1 cellular context compared by ENCODE assay signal in the genomic region with DNA sequence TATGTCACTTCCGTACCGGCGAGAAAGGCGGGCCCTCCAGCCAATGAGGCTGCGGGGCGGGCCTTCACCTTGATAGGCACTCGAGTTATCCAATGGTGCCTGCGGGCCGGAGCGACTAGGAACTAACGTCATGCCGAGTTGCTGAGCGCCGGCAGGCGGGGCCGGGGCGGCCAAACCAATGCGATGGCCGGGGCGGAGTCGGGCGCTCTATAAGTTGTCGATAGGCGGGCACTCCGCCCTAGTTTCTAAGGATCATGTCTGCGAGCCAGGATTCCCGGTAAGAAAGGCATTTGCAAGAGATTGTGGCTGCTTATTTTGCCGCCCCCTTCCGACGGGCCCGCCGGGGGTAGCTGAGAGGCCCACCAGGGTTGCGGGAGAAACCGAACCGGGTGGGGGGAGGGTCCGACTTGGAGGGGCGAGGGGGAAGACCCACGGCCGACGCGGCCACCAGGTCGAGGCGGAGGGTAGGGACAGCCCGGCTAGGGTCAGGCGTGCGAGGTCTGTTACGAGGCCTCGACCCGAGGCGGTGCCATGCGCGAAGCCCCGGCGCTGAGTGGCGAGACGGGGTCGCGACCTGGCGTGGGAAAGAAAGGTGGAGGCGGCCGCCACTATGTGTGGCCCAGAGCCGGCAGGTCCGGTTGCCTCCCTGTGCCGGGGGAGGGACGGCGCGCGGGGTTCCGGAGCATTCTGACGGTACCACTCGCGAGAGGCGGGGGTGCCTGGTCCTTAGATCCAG.
TF ChIP-seq lines count a peak whose summit lies in the region.

No MANE protein-coding gene starts in this region.

TF ChIP-seq in K562, 482 proteins besides CTCF, POLR2A, EP300 and RAD21 (continued from another document and continues in another):
- TF ChIP-seq RREB1 (CRISPR knock-in tag; IDR thresholded peaks at IDR 0.05) (no peak), YBX1 (IDR thresholded peaks at IDR 0.05) (no peak), ZNF316 (IDR thresholded peaks at IDR 0.05) (no peak), NFIX (CRISPR knock-in tag; IDR thresholded peaks at IDR 0.05; ENCODE audit: low read depth) (no peak), CREM (IDR thresholded peaks at IDR 0.05; ENCODE audit: low read depth) (peak; percentile 93), CCNT2 (IDR thresholded peaks at IDR 0.05; ENCODE audit: borderline replicate concordance, extremely low read depth, insufficient read length, low read depth, low read length) (peak; percentile 52), FOS (IDR thresholded peaks at IDR 0.05; ENCODE audit: extremely low read depth, insufficient read length) (peak; percentile 97), HNRNPUL1 (IDR thresholded peaks at IDR 0.05; ENCODE audit: low read length) (no peak), FUS (optimal IDR thresholded peaks at IDR 0.05; ENCODE audit: low read depth, low read length) (peak; percentile 22), ZNF609 (CRISPR knock-in tag; IDR thresholded peaks at IDR 0.05; ENCODE audit: borderline replicate concordance) (no peak), PPARD (CRISPR knock-in tag; IDR thresholded peaks at IDR 0.05) (no peak), SREBF2 (CRISPR knock-in tag; IDR thresholded peaks at IDR 0.05) (no peak), CHCHD3 (CRISPR knock-in tag; IDR thresholded peaks at IDR 0.05) (0 out of 2 replicates have a peak, but pooled peaks have one; percentile 36), HDAC8 (tag; IDR thresholded peaks at IDR 0.05) (no peak), ZNF785 (CRISPR knock-in tag; IDR thresholded peaks at IDR 0.05) (no peak), FOXJ2 (tag; IDR thresholded peaks at IDR 0.05) (no peak), GTF2A2 (tag; IDR thresholded peaks at IDR 0.05) (peak; percentile 78), BCOR (IDR thresholded peaks at IDR 0.05) (no peak), NUFIP1 (IDR thresholded peaks at IDR 0.05; ENCODE audit: partially characterized antibody) (no peak), EHMT2 (IDR thresholded peaks at IDR 0.05) (no peak), GABPA (tag; conservative IDR thresholded peaks at IDR 0.05; ENCODE audit: low read depth) (peak; percentile 95)
- TF ChIP-seq, protein P1, sequence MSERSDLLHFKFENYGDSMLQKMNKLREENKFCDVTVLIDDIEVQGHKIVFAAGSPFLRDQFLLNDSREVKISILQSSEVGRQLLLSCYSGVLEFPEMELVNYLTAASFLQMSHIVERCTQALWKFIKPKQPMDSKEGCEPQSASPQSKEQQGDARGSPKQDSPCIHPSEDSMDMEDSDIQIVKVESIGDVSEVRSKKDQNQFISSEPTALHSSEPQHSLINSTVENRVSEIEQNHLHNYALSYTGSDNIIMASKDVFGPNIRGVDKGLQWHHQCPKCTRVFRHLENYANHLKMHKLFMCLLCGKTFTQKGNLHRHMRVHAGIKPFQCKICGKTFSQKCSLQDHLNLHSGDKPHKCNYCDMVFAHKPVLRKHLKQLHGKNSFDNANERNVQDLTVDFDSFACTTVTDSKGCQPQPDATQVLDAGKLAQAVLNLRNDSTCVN (CRISPR knock-in tag; IDR thresholded peaks at IDR 0.05) = 0 out of 2 replicates have a peak, but pooled peaks have one; percentile 3
- TF ChIP-seq, protein P2, sequence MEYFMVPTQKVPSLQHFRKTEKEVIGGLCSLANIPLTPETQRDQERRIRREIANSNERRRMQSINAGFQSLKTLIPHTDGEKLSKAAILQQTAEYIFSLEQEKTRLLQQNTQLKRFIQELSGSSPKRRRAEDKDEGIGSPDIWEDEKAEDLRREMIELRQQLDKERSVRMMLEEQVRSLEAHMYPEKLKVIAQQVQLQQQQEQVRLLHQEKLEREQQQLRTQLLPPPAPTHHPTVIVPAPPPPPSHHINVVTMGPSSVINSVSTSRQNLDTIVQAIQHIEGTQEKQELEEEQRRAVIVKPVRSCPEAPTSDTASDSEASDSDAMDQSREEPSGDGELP (CRISPR knock-in tag; IDR thresholded peaks at IDR 0.05; ENCODE audit: borderline replicate concordance) = peak; percentile 50
- TF ChIP-seq, protein P3, sequence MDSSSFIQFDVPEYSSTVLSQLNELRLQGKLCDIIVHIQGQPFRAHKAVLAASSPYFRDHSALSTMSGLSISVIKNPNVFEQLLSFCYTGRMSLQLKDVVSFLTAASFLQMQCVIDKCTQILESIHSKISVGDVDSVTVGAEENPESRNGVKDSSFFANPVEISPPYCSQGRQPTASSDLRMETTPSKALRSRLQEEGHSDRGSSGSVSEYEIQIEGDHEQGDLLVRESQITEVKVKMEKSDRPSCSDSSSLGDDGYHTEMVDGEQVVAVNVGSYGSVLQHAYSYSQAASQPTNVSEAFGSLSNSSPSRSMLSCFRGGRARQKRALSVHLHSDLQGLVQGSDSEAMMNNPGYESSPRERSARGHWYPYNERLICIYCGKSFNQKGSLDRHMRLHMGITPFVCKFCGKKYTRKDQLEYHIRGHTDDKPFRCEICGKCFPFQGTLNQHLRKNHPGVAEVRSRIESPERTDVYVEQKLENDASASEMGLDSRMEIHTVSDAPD (CRISPR knock-in tag; IDR thresholded peaks at IDR 0.05) = no peak
- TF ChIP-seq, protein P4, sequence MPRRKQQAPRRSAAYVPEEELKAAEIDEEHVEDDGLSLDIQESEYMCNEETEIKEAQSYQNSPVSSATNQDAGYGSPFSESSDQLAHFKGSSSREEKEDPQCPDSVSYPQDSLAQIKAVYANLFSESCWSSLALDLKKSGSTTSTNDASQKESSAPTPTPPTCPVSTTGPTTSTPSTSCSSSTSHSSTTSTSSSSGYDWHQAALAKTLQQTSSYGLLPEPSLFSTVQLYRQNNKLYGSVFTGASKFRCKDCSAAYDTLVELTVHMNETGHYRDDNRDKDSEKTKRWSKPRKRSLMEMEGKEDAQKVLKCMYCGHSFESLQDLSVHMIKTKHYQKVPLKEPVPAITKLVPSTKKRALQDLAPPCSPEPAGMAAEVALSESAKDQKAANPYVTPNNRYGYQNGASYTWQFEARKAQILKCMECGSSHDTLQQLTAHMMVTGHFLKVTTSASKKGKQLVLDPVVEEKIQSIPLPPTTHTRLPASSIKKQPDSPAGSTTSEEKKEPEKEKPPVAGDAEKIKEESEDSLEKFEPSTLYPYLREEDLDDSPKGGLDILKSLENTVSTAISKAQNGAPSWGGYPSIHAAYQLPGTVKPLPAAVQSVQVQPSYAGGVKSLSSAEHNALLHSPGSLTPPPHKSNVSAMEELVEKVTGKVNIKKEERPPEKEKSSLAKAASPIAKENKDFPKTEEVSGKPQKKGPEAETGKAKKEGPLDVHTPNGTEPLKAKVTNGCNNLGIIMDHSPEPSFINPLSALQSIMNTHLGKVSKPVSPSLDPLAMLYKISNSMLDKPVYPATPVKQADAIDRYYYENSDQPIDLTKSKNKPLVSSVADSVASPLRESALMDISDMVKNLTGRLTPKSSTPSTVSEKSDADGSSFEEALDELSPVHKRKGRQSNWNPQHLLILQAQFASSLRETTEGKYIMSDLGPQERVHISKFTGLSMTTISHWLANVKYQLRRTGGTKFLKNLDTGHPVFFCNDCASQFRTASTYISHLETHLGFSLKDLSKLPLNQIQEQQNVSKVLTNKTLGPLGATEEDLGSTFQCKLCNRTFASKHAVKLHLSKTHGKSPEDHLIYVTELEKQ (CRISPR knock-in tag; IDR thresholded peaks at IDR 0.05) = no peak
- TF ChIP-seq, protein P5, sequence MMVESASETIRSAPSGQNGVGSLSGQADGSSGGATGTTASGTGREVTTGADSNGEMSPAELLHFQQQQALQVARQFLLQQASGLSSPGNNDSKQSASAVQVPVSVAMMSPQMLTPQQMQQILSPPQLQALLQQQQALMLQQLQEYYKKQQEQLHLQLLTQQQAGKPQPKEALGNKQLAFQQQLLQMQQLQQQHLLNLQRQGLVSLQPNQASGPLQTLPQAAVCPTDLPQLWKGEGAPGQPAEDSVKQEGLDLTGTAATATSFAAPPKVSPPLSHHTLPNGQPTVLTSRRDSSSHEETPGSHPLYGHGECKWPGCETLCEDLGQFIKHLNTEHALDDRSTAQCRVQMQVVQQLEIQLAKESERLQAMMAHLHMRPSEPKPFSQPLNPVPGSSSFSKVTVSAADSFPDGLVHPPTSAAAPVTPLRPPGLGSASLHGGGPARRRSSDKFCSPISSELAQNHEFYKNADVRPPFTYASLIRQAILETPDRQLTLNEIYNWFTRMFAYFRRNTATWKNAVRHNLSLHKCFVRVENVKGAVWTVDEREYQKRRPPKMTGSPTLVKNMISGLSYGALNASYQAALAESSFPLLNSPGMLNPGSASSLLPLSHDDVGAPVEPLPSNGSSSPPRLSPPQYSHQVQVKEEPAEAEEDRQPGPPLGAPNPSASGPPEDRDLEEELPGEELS (CRISPR knock-in tag; IDR thresholded peaks at IDR 0.05; ENCODE audit: borderline replicate concordance) = 0 out of 2 replicates have a peak, but pooled peaks have one; percentile 23
- TF ChIP-seq, protein P6, sequence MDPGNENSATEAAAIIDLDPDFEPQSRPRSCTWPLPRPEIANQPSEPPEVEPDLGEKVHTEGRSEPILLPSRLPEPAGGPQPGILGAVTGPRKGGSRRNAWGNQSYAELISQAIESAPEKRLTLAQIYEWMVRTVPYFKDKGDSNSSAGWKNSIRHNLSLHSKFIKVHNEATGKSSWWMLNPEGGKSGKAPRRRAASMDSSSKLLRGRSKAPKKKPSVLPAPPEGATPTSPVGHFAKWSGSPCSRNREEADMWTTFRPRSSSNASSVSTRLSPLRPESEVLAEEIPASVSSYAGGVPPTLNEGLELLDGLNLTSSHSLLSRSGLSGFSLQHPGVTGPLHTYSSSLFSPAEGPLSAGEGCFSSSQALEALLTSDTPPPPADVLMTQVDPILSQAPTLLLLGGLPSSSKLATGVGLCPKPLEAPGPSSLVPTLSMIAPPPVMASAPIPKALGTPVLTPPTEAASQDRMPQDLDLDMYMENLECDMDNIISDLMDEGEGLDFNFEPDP (CRISPR knock-in tag; IDR thresholded peaks at IDR 0.05) = no peak
- TF ChIP-seq, protein P7, sequence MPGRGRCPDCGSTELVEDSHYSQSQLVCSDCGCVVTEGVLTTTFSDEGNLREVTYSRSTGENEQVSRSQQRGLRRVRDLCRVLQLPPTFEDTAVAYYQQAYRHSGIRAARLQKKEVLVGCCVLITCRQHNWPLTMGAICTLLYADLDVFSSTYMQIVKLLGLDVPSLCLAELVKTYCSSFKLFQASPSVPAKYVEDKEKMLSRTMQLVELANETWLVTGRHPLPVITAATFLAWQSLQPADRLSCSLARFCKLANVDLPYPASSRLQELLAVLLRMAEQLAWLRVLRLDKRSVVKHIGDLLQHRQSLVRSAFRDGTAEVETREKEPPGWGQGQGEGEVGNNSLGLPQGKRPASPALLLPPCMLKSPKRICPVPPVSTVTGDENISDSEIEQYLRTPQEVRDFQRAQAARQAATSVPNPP (IDR thresholded peaks at IDR 0.05; ENCODE audit: borderline replicate concordance, insufficient read depth, insufficient read length) = no peak
